ENCODE assay signal across 8 cellular contexts in genomic region chr17:48647103-48647963, GRCh38. TPM values are rescaled to one million over a fixed set of nuclear protein-coding genes. Genes with fewer than 3 reads are reported as not detected.
DNase-seq lines count a peak whose midpoint lies in the region; ATAC-seq and TF ChIP-seq lines count a peak whose summit lies in the region.

No MANE protein-coding gene starts in this region.

- H3K36me3 Mint-ChIP-seq in Caco-2 (ENCODE audit: insufficient read depth, unreplicated experiment) (no peaks in the 10 kb centered on the region), nephron progenitor cell (ENCODE audit: low read depth) (peaks cover 35% of the 10 kb centered on the region)

- H3K4me3 ChIP-seq in Caco-2 (ENCODE audit: low read depth, low read length) (peak overlapping the region; percentile 30), KMS-11 (IDR thresholded peaks at IDR 0.05; ENCODE audit: insufficient read depth, low read depth, low read length) (no peak overlapping the region), colonic mucosa (peak overlapping the region; percentile 50)

- peaks cover 9% of the 10 kb centered on the region; the same call in 1 of the 2 replicates for H3K4me1 ChIP-seq in Caco-2
- H3K4me1 ChIP-seq in KMS-11 (ENCODE audit: low read depth, poor library complexity, severe bottlenecking): peaks cover 5% of the 10 kb centered on the region
- H3K4me1 ChIP-seq in colonic mucosa: no peaks in the 10 kb centered on the region

- peaks cover 24% of the 10 kb centered on the region for H3K27me3 Mint-ChIP-seq in Caco-2 (ENCODE audit: insufficient read depth, unreplicated experiment)
- H3K27me3 Mint-ChIP-seq in nephron progenitor cell (ENCODE audit: low read depth, poor library complexity): peaks cover 18% of the 10 kb centered on the region

- H2AFZ ChIP-seq in KMS-11 (ENCODE audit: low read depth): peak overlapping the region; percentile 56

- DNase-seq in Caco-2: peak; percentile 70 to 73
- DNase-seq in colonic mucosa: peak; percentile 66
- DNase-seq in nephron progenitor cell: peak; percentile 78
- no peak for DNase-seq in HUDEP-2 (lab: John Stamatoyannopoulos, UW; ENCODE audit: unreplicated experiment in 76 of 76)
- no peak for DNase-seq in GOT3 (lab: John Stamatoyannopoulos, UW)
- no peak for DNase-seq in central memory CD4-positive, alpha-beta T cell

- ATAC-seq in HG03159 (IDR thresholded peaks at IDR 0.05; ENCODE audit: unreplicated experiment): no peak

- H3K4me2 ChIP-seq in KMS-11: peak overlapping the region; percentile 5; the same call in 1 of the 2 replicates

- no peaks in the 10 kb centered on the region for H3K9me3 Mint-ChIP-seq in Caco-2 (ENCODE audit: unreplicated experiment)
- H3K9me3 Mint-ChIP-seq in nephron progenitor cell: peaks cover 4% of the 10 kb centered on the region

- H3K27ac ChIP-seq in KMS-11 (no peak overlapping the region), colonic mucosa (peak overlapping the region; percentile 85)

- H3K4me3 Mint-ChIP-seq in Caco-2 (ENCODE audit: unreplicated experiment) (peak overlapping the region; percentile 77), nephron progenitor cell (peak overlapping the region; percentile 99)

- H3K27ac Mint-ChIP-seq in Caco-2 (ENCODE audit: unreplicated experiment): peak overlapping the region; percentile 28
- H3K27ac Mint-ChIP-seq in nephron progenitor cell: peak overlapping the region; percentile 96

- POLR2A ChIA-PET in Caco-2 (lab: Charles Lee): interaction anchor here (0.7 kb wide), 2 partner anchors 134 to 146 kb away, joined by 5 read pairs; no protein-coding TSS in a partner anchor

- intact Hi-C loops in Caco-2 (cut with micrococcal nuclease; ENCODE audit: unreplicated experiment): loop anchor here (2.0 kb wide), 1 partner anchor 21 kb away; the partner anchor contains the start of gene HOXB9
- intact Hi-C loops in colonic mucosa (cut with DNase I): no loop called here

- H3K9ac ChIP-seq in KMS-11 (peak overlapping the region; percentile 14; the same call in 1 of the 2 replicates), colonic mucosa (ENCODE audit: low read depth in 2 of 2, low read length in 2 of 2) (peak overlapping the region; percentile 81 to 93)

- H3K9me3 ChIP-seq in Caco-2 (no peaks in the 10 kb centered on the region), colonic mucosa (no peaks in the 10 kb centered on the region)

- BruUV-seq in Caco-2 (replicated peaks; lab: Mats Ljungman, UMichigan): TSS peak; percentile 58

- TF ChIP-seq CTCF in Caco-2 (IDR thresholded peaks at IDR 0.05; ENCODE audit: insufficient read depth in 1 of 2, low read depth in 1 of 2, low read length in 1 of 2, severe bottlenecking in 1 of 2, unreplicated experiment in 1 of 2): no peak
- TF ChIP-seq CTCF in KMS-11 (conservative IDR thresholded peaks at IDR 0.05; ENCODE audit: low read depth, low read length): no peak
- TF ChIP-seq CTCF in colonic mucosa (IDR thresholded peaks at IDR 0.05): no peak
- no peak for TF ChIP-seq CTCF in nephron progenitor cell (IDR thresholded peaks at IDR 0.05)

- H3K36me3 ChIP-seq in Caco-2 (ENCODE audit: control insufficient read depth, insufficient read depth, low read length) (no peaks in the 10 kb centered on the region), KMS-11 (ENCODE audit: insufficient read depth) (no peaks in the 10 kb centered on the region), colonic mucosa (no peaks in the 10 kb centered on the region)

- H3K79me2 ChIP-seq in KMS-11 (ENCODE audit: insufficient read depth, low read depth): no peaks in the 10 kb centered on the region

- H3K4me1 Mint-ChIP-seq in Caco-2 (ENCODE audit: low read depth, unreplicated experiment) (peaks cover 7% of the 10 kb centered on the region), nephron progenitor cell (peaks cover 59% of the 10 kb centered on the region)

- CTCF ChIA-PET in Caco-2 (lab: Charles Lee): interaction anchor here (0.7 to 1.0 kb wide), 2 partner anchors 22 to 31 kb away, joined by 3 to 5 read pairs; no protein-coding TSS in a partner anchor

- H3K27me3 ChIP-seq in Caco-2 (replicated peaks; ENCODE audit: control insufficient read depth, insufficient read depth, low read length) (no peaks in the 10 kb centered on the region), KMS-11 (ENCODE audit: insufficient read depth, low read depth) (no peaks in the 10 kb centered on the region), colonic mucosa (peaks cover 3% of the 10 kb centered on the region)

- no peaks in the 10 kb centered on the region for H4K20me1 ChIP-seq in KMS-11 (ENCODE audit: insufficient read depth)

RNA-seq across cellular contexts. Expression of gene HOXB9, which starts 21.2 kb away (rescaled TPM):
- total RNA-seq in Caco-2 (2022): 4.5 and 5.4 TPM in 2 replicates
- total RNA-seq in colonic mucosa: 10 to 100 TPM; 37.1 to 73.9 TPM

RNA-seq across cellular contexts. Expression of gene HOXB8, which starts 32.2 kb away (rescaled TPM):
- total RNA-seq in Caco-2 (2022) (0.39 and 1.2 TPM in 2 replicates), colonic mucosa (1 to 10 TPM; 4.2 to 7.4 TPM)

RNA-seq across cellular contexts. Expression of gene HOXB7, which starts 36.5 kb away (rescaled TPM):
- 23.7 and 28.2 TPM in 2 replicates for total RNA-seq in Caco-2 (2022)
- total RNA-seq in colonic mucosa: 10 to 100 TPM; 25.9 to 31.4 TPM

RNA-seq across cellular contexts. Expression of gene HOXB6, which starts 42.5 kb away (rescaled TPM):
- total RNA-seq in Caco-2 (2022) (1.8 and 1.9 TPM in 2 replicates), colonic mucosa (10 to 100 TPM; 30.0 to 71.0 TPM)

RNA-seq across cellular contexts. Expression of gene HOXB5, which starts 53.8 kb away (rescaled TPM):
- not detected in 2 replicates for total RNA-seq in Caco-2 (2022)
- total RNA-seq in colonic mucosa: 10 to 100 TPM; 11.0 to 22.7 TPM

Comparison
In these comparisons a context has a peak if more than half of its experiments do, and no peak if none do; other contexts are left out.
1. DNase-seq: peak in Caco-2 (2 of 2), colonic mucosa (single experiment) and nephron progenitor cell (single experiment); none in HUDEP-2 (0 of 76), GOT3 (single experiment) and central memory CD4-positive, alpha-beta T cell (single experiment).